In genomic region chrX:39016551-39016950, GRCh38 we compare ENCODE assay signal across 16 cellular contexts.
DNase-seq lines count a peak whose midpoint lies in the region; ATAC-seq and TF ChIP-seq lines count a peak whose summit lies in the region.
"Had no signal": no experiment of that assay in that cellular context is flagged by ENCODE, and none has a peak within 500 bp of the region (broad histone marks: within the 10 kb centered on the region; RNA-seq: fewer than 3 reads in every experiment).

No MANE protein-coding gene starts in this region.

- DNase-seq in Peyer's patch, result peak in 2 of 3 donors; percentile 56 to 61
- DNase-seq in kidney tubule cell (ENCODE audit: low spot score), result peak; percentile 68
- peak in 1 of 3 donors; percentile 12 for DNase-seq in mucosa of descending colon
- no peak for DNase-seq in upper lobe of right lung
- no peak for DNase-seq in SW 1271 (lab: John Stamatoyannopoulos, UW)
- DNase-seq in naive thymus-derived CD8-positive, alpha-beta T cell, result no peak
- DNase-seq in activated CD4-positive, alpha-beta T cell treated with anti-CD3 and anti-CD28 coated beads, Interleukin-2, amount 50 U/mL, for 48 hours, result no peak
- DNase-seq: ACHN, DMS79 treated with DMSO at 0.1 percent for 48 hours, H9, NCI-H1417, NCI-H1930, NCI-H2171, NCI-H446, NCI-H69, SIG-M5 had no signal

- no peaks in the 10 kb centered on the region for H3K9me3 ChIP-seq in Peyer's patch
- H3K9me3 ChIP-seq in mucosa of descending colon, result no peaks in the 10 kb centered on the region
- no peaks in the 10 kb centered on the region for H3K9me3 ChIP-seq in upper lobe of right lung

- H3K27me3 Mint-ChIP-seq in naive thymus-derived CD8-positive, alpha-beta T cell, result no peaks in the 10 kb centered on the region

- intact Hi-C loops in mucosa of descending colon (cut with DNase I, micrococcal nuclease), result no loop called here
- intact Hi-C loops in upper lobe of right lung (cut with DNase I), result no loop called here

- H3K4me3 Mint-ChIP-seq in naive thymus-derived CD8-positive, alpha-beta T cell, result no peak overlapping the region
- H3K4me3 Mint-ChIP-seq: H9 had no signal

- H3K27ac ChIP-seq in Peyer's patch (peak overlapping the region in 2 of 4 donors; percentile 63 to 78), upper lobe of right lung (no peak overlapping the region)

- H3K36me3 ChIP-seq in Peyer's patch (no peaks in the 10 kb centered on the region), mucosa of descending colon (ENCODE audit: low read depth) (no peaks in the 10 kb centered on the region), upper lobe of right lung (no peaks in the 10 kb centered on the region)

- no peaks in the 10 kb centered on the region for H3K36me3 Mint-ChIP-seq in naive thymus-derived CD8-positive, alpha-beta T cell

- TF ChIP-seq POLR2A in Peyer's patch (IDR thresholded peaks at IDR 0.05), result peak in 1 of 2 donors; percentile 38

- no peak for TF ChIP-seq CTCF in Peyer's patch (IDR thresholded peaks at IDR 0.05)
- no peak for TF ChIP-seq CTCF in mucosa of descending colon (IDR thresholded peaks at IDR 0.05)
- TF ChIP-seq CTCF in upper lobe of right lung (IDR thresholded peaks at IDR 0.05), result no peak

- H3K4me1 Mint-ChIP-seq in naive thymus-derived CD8-positive, alpha-beta T cell, result no peaks in the 10 kb centered on the region

- H3K9me3 Mint-ChIP-seq in naive thymus-derived CD8-positive, alpha-beta T cell, result no peaks in the 10 kb centered on the region

- no peaks in the 10 kb centered on the region for H3K27me3 ChIP-seq in Peyer's patch
- H3K27me3 ChIP-seq in upper lobe of right lung, result no peaks in the 10 kb centered on the region

- H3K4me1 ChIP-seq in Peyer's patch (no peaks in the 10 kb centered on the region), mucosa of descending colon (ENCODE audit: low read depth) (peaks cover 6% of the 10 kb centered on the region), upper lobe of right lung (no peaks in the 10 kb centered on the region)

- H3K4me3 ChIP-seq in Peyer's patch (peak overlapping the region in 1 of 4 donors; percentile 6), mucosa of descending colon (no peak overlapping the region), upper lobe of right lung (no peak overlapping the region)

- ATAC-seq in mucosa of descending colon (peak; percentile 39), upper lobe of right lung (peak; percentile 69)
- ATAC-seq in naive thymus-derived CD8-positive, alpha-beta T cell, result no peak

- POLR2A ChIA-PET in naive thymus-derived CD8-positive, alpha-beta T cell (lab: Charles Lee), result no interaction called here

- H3K27ac Mint-ChIP-seq in naive thymus-derived CD8-positive, alpha-beta T cell, result no peak overlapping the region
- H3K27ac Mint-ChIP-seq: H9 had no signal

Comparison
In these comparisons a context has a peak if more than half of its experiments do, and no peak if none do; other contexts are left out.
1. DNase-seq: peak in Peyer's patch (2 of 3) and kidney tubule cell (single experiment); none in upper lobe of right lung (single experiment), SW 1271 (0 of 2), naive thymus-derived CD8-positive, alpha-beta T cell (0 of 10) and activated CD4-positive, alpha-beta T cell treated with anti-CD3 and anti-CD28 coated beads, Interleukin-2, amount 50 U/mL, for 48 hours (0 of 2).
2. ATAC-seq: peak in mucosa of descending colon (single experiment) and upper lobe of right lung (single experiment); none in naive thymus-derived CD8-positive, alpha-beta T cell (0 of 2).